In genomic region chr17:5486206-5487124, GRCh38 we compare ENCODE assay signal across 1 cellular context.
TF ChIP-seq lines count a peak whose summit lies in the region.

Gene MIS12 (plus strand): TSS chr17:5486566. CDS start chr17:5488863, 2,297 bp downstream.

TF ChIP-seq in K562, 482 proteins besides CTCF, POLR2A, EP300 and RAD21 (continued from another document and continues in another):
- peak; percentile 81 for TF ChIP-seq ZNF511 (CRISPR knock-in tag; IDR thresholded peaks at IDR 0.05)
- TF ChIP-seq RBFOX2 (IDR thresholded peaks at IDR 0.05; ENCODE audit: low read depth, low read length) = peak; percentile 97
- peak; percentile 94 for TF ChIP-seq SUPT5H (IDR thresholded peaks at IDR 0.05)
- peak; percentile 66 for TF ChIP-seq HMGN3 (IDR thresholded peaks at IDR 0.05; ENCODE audit: borderline replicate concordance, extremely low read depth, insufficient read length, low read depth, low read length)
- TF ChIP-seq RNF2 (IDR thresholded peaks at IDR 0.05) = peak; percentile 60; the same call in 1 of the 2 replicates
- TF ChIP-seq ETV1 (tag; conservative IDR thresholded peaks at IDR 0.05; ENCODE audit: low read depth) = peak; percentile 67
- TF ChIP-seq AFF4 (CRISPR knock-in tag; IDR thresholded peaks at IDR 0.05) = peak; percentile 87
- no peak for TF ChIP-seq PHF21A (IDR thresholded peaks at IDR 0.05; ENCODE audit: borderline replicate concordance, low read depth)
- TF ChIP-seq ZNF239 (CRISPR knock-in tag; IDR thresholded peaks at IDR 0.05) = no peak
- no peak for TF ChIP-seq PHTF2 (CRISPR knock-in tag; IDR thresholded peaks at IDR 0.05)
- TF ChIP-seq EZH2 (IDR thresholded peaks at IDR 0.05; ENCODE audit: borderline replicate concordance, low read depth, low read length) = no peak
- peak; percentile 22 for TF ChIP-seq PRDM10 (IDR thresholded peaks at IDR 0.05; ENCODE audit: partially characterized antibody)
- no peak for TF ChIP-seq MEF2A (IDR thresholded peaks at IDR 0.05; ENCODE audit: control insufficient read depth, low read depth, low read length)
- TF ChIP-seq CXXC5 (CRISPR knock-in tag; IDR thresholded peaks at IDR 0.05) = peak; percentile 85
- peak; percentile 87; the same call in 1 of the 2 replicates for TF ChIP-seq E2F4 (CRISPR knock-in tag; IDR thresholded peaks at IDR 0.05; ENCODE audit: low read depth)
- no peak for TF ChIP-seq SNRNP70 (optimal IDR thresholded peaks at IDR 0.05; ENCODE audit: low read depth, low read length)
- TF ChIP-seq ELF1 (tag; IDR thresholded peaks at IDR 0.05) = peak; percentile 51; the same call in 1 of the 2 replicates
- TF ChIP-seq ZBTB40 (IDR thresholded peaks at IDR 0.05) = peak; percentile 84
- TF ChIP-seq ZBTB40 (CRISPR knock-in tag; IDR thresholded peaks at IDR 0.05) = no peak
- peak; percentile 92 for TF ChIP-seq POLR2H (tag; IDR thresholded peaks at IDR 0.05; ENCODE audit: low read depth)
- TF ChIP-seq CREM (IDR thresholded peaks at IDR 0.05; ENCODE audit: low read depth) = peak; percentile 81
- TF ChIP-seq GTF2A2 (tag; IDR thresholded peaks at IDR 0.05) = no peak
- no peak for TF ChIP-seq PHB2 (IDR thresholded peaks at IDR 0.05; ENCODE audit: low read depth)
- TF ChIP-seq CHD1 (IDR thresholded peaks at IDR 0.05; ENCODE audit: low read length) = peak; percentile 87
- TF ChIP-seq C11orf30 (IDR thresholded peaks at IDR 0.05; ENCODE audit: low read depth) = peak; percentile 86
- TF ChIP-seq KAT2B (IDR thresholded peaks at IDR 0.05; ENCODE audit: low read depth, low read length) = no peak
- TF ChIP-seq NR2C2 (CRISPR knock-in tag; IDR thresholded peaks at IDR 0.05) = no peak; the same call in 1 of the 2 replicates
- TF ChIP-seq NR2C2 (tag; IDR thresholded peaks at IDR 0.05) = peak; percentile 95
- peak; percentile 31 for TF ChIP-seq NFIC (IDR thresholded peaks at IDR 0.05)
- TF ChIP-seq POLR2G (IDR thresholded peaks at IDR 0.05; ENCODE audit: low read depth, low read length) = peak; percentile 96
- TF ChIP-seq U2AF2 (optimal IDR thresholded peaks at IDR 0.05; ENCODE audit: low read depth, low read length) = no peak
- no peak for TF ChIP-seq THRA (IDR thresholded peaks at IDR 0.05)
- TF ChIP-seq KAT7 (CRISPR knock-in tag; IDR thresholded peaks at IDR 0.05; ENCODE audit: borderline replicate concordance) = peak; percentile 95
- TF ChIP-seq ZNF263 (CRISPR knock-in tag; IDR thresholded peaks at IDR 0.05; ENCODE audit: borderline replicate concordance) = peak; percentile 45; the same call in 1 of the 2 replicates
- TF ChIP-seq TEAD4 (IDR thresholded peaks at IDR 0.05; ENCODE audit: low read length) = peak; percentile 48; the same call in 1 of the 2 replicates
- TF ChIP-seq TEAD4 (CRISPR knock-in tag; IDR thresholded peaks at IDR 0.05; ENCODE audit: borderline replicate concordance) = no peak
- peak; percentile 64 for TF ChIP-seq KLF16 (IDR thresholded peaks at IDR 0.05)
- TF ChIP-seq ZBTB12 (CRISPR knock-in tag; IDR thresholded peaks at IDR 0.05) = peak; percentile 47
